In the genomic region with DNA sequence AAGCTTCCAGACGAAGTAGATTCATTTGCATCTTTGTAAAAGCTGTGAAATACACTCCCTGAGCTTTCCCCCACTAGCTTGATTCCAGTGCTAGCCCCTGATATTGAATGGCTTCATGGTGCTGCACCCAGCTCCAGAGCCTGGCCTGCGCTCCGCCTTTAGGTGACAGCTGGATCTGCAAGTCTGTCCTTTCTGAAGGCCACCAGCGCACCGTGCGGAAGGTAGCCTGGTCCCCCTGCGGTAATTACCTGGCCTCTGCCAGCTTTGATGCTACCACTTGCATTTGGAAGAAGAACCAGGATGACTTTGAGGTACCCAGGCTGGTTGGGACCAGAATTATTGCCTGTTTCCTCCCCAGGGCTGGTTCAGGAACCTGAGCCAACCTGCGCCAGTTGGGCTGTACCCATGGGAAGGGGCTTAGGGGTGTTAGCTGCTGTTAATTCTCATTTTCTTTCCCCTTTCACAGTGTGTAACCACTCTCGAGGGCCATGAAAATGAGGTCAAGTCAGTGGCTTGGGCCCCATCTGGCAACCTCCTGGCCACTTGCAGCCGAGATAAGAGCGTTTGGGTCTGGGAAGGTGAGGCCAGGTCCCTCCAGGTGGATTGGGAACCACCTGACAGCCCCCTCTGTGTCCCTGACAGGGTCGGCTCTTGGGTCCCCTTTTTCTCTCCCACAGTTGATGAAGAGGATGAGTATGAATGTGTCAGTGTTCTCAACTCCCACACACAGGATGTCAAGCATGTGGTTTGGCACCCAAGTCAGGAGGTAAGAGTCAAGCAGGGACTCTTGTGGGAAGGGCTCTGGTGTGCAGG, we compare ENCODE assay signal across 9 cellular contexts. TPM values are rescaled to one million over a fixed set of nuclear protein-coding genes. Genes with fewer than 3 reads are reported as not detected.
DNase-seq lines count a peak whose midpoint lies in the region; ATAC-seq, FAIRE-seq and TF ChIP-seq lines count a peak whose summit lies in the region.
"Had no signal": no experiment of that assay in that cellular context is flagged by ENCODE, and none has a peak within 500 bp of the region (broad histone marks: within the 10 kb centered on the region; RNA-seq: fewer than 3 reads in every experiment).

No MANE protein-coding gene starts in this region.

- POLR2A ChIA-PET in CD8-positive, alpha-beta T cell (lab: Charles Lee) = interaction anchor here (0.8 to 3.0 kb wide), 5 partner anchors 13 to 105 kb away, joined by 3 to 13 read pairs (median 7); partner anchors contain the start of genes SNRNP200 and STARD7
- POLR2A ChIA-PET in GM12878 (lab: Charles Lee) = interaction anchor here (0.5 to 1.2 kb wide), 20 partner anchors 10 to 1323 kb away, joined by 3 to 10 read pairs (median 6); partner anchors contain the start of genes KANSL3 and STARD7

- H3K27ac ChIP-seq in CD8-positive, alpha-beta T cell (ENCODE audit: low read depth, low read length) = no peak overlapping the region
- H3K27ac ChIP-seq in GM12878 (ENCODE audit: control insufficient read depth, insufficient read depth) = peak overlapping the region; percentile 79; the same call in 1 of the 2 replicates
- peak overlapping the region in 1 of 5 donors; percentile 94 for H3K27ac ChIP-seq in stomach

- BruUV-seq in GM12878 (replicated peaks; lab: Mats Ljungman, UMichigan) = no TSS peak

- TF ChIP-seq POLR2A in GM12878 (IDR thresholded peaks at IDR 0.05; ENCODE audit: low read depth, low read length) = no peak
- TF ChIP-seq POLR2A in stomach (IDR thresholded peaks at IDR 0.05) = no peak

- RAD21 ChIA-PET in GM12878 (lab: Charles Lee; ENCODE audit: unreplicated experiment) = interaction anchor here (0.6 to 1.7 kb wide), 19 partner anchors 33 to 534 kb away, joined by 3 to 11 read pairs (median 4); partner anchors contain the start of gene SNRNP200

- H3K36me3 ChIP-seq in CD8-positive, alpha-beta T cell (ENCODE audit: insufficient read depth, low read length) = peaks cover 21% of the 10 kb centered on the region
- peaks cover 8 to 21% of the 10 kb centered on the region in 2 experiments for H3K36me3 ChIP-seq in GM12878 (ENCODE audit: control insufficient read depth in 2 of 2, insufficient read depth in 2 of 2, low read length in 1 of 2)
- peaks cover 34 to 64% (median 59%) of the 10 kb centered on the region in 4 donors for H3K36me3 ChIP-seq in stomach

- peaks cover 39% of the 10 kb centered on the region for H3K4me1 Mint-ChIP-seq in CD8-positive, alpha-beta T cell (ENCODE audit: low read depth)
- peaks cover 20% of the 10 kb centered on the region for H3K4me1 Mint-ChIP-seq in memory B cell

- no peaks in the 10 kb centered on the region for H3K9me3 Mint-ChIP-seq in CD8-positive, alpha-beta T cell
- H3K9me3 Mint-ChIP-seq in memory B cell = no peaks in the 10 kb centered on the region

- in situ Hi-C loops in GM12878 (cut with MboI) = loop anchor here (25.0 kb wide), 1 partner anchor 255 kb away; no protein-coding TSS in a partner anchor

- peaks cover 66% of the 10 kb centered on the region for H3K36me3 Mint-ChIP-seq in CD8-positive, alpha-beta T cell
- peaks cover 9% of the 10 kb centered on the region for H3K36me3 Mint-ChIP-seq in memory B cell

- H3K9me3 ChIP-seq in CD8-positive, alpha-beta T cell (ENCODE audit: low read length) = no peaks in the 10 kb centered on the region
- H3K9me3 ChIP-seq in GM12878 (replicated peaks; ENCODE audit: control insufficient read depth, insufficient read depth, low read length) (no peaks in the 10 kb centered on the region), stomach (no peaks in the 10 kb centered on the region)

- WGBS in GM12878 (ENCODE audit: insufficient coverage, insufficient replicate concordance, low lambda C conversion rate, missing lambda C conversion rate) = 68% methylated on average over 12 of the region's 12 CpGs
- WGBS in stomach, 5 donors = 50 to 65% (median 60%) methylated on average over 8 to 12 of the region's 12 CpGs

- H3K4me3 Mint-ChIP-seq in CD8-positive, alpha-beta T cell = peak overlapping the region; percentile 82
- H3K4me3 Mint-ChIP-seq in memory B cell = peak overlapping the region; percentile 73

- H3K79me2 ChIP-seq in GM12878 (ENCODE audit: control insufficient read depth, insufficient read depth, low read length) = peaks cover 47% of the 10 kb centered on the region

- TF ChIP-seq CTCF in CD8-positive, alpha-beta T cell (IDR thresholded peaks at IDR 0.05) = no peak
- TF ChIP-seq CTCF in GM12878 (IDR thresholded peaks at IDR 0.05 in 2 of 3, conservative IDR thresholded peaks at IDR 0.05 in 1 of 3; ENCODE audit: control insufficient read depth in 2 of 3, extremely low read depth in 1 of 3, insufficient read depth in 1 of 3, low read depth in 3 of 3, low read length in 3 of 3) = peak; percentile 42 to 63 (median 54)
- TF ChIP-seq CTCF in stomach (IDR thresholded peaks at IDR 0.05) = peak in 2 of 7 experiments; percentile 18 to 23

- ATAC-seq in CD8-positive, alpha-beta T cell = no peak
- peak; percentile 30 for ATAC-seq in SK-N-SH treated with all-trans-retinoic acid at 6 μM for 48 hours
- ATAC-seq in GM12878 = peak; percentile 14
- ATAC-seq in memory B cell (ENCODE audit: low read depth) = no peak
- ATAC-seq in HG02798 (IDR thresholded peaks at IDR 0.05; ENCODE audit: poor library complexity, unreplicated experiment) = no peak

- intact Hi-C loops in CD8-positive, alpha-beta T cell (cut with DNase I, micrococcal nuclease) = loop anchor here (2.0 to 10.0 kb wide), 8 partner anchors 67 to 547 kb away; partner anchors contain the start of genes ANKRD36C (in 2 of the 2), ASTL (in 1 of the 2), CNNM3 (in 1 of the 2) and CNNM4 (in 1 of the 2)
- intact Hi-C loops in GM12878 (cut with micrococcal nuclease; ENCODE audit: unreplicated experiment) = loop anchor here (5.0 kb wide), 2 partner anchors 55 to 150 kb away; partner anchors contain the start of gene ADRA2B
- intact Hi-C loops in stomach (cut with DNase I; ENCODE audit: low total_unique reads) = loop anchor here (10.0 kb wide), 1 partner anchor 53 kb away; no protein-coding TSS in a partner anchor

- DNase-seq in CD8-positive, alpha-beta T cell = peak in 4 of 7 experiments; percentile 9 to 61 (median 39)
- DNase-seq in HT-29 (ENCODE audit: low spot score) = peak; percentile 55
- no peak for DNase-seq in GM12878 (ENCODE audit: low read depth, low spot score)
- DNase-seq in memory B cell (ENCODE audit: low spot score in 2 of 2) = peak in 1 of 2 donors; percentile 30
- peak; percentile 40 for DNase-seq in stomach
- DNase-seq in A172 (ENCODE audit: low spot score) = no peak

- CTCF ChIA-PET in CD8-positive, alpha-beta T cell (lab: Charles Lee) = interaction anchor here (0.6 to 2.3 kb wide), 8 partner anchors 10 to 140 kb away, joined by 3 to 6 read pairs (median 4); partner anchors contain the start of gene ASTL
- CTCF ChIA-PET in GM12878 (lab: Yijun Ruan, JAX) = interaction anchor here (0.6 to 1.8 kb wide), 17 partner anchors 13 to 275 kb away, joined by 3 to 9 read pairs (median 4); partner anchors contain the start of gene ASTL

- peak; percentile 60 for TF ChIP-seq RAD21 in GM12878 (IDR thresholded peaks at IDR 0.05; ENCODE audit: insufficient read depth, low read depth, low read length)

- TF ChIP-seq EP300 in GM12878 (IDR thresholded peaks at IDR 0.05; ENCODE audit: borderline replicate concordance in 1 of 2, control insufficient read depth in 1 of 2, low read depth in 2 of 2, low read length in 2 of 2) (no peak), stomach (IDR thresholded peaks at IDR 0.05) (no peak)

- no peaks in the 10 kb centered on the region for H4K20me1 ChIP-seq in GM12878 (ENCODE audit: control insufficient read depth, insufficient read depth)

- peak overlapping the region; percentile 79; the same call in 1 of the 2 replicates for H3K9ac ChIP-seq in GM12878 (ENCODE audit: control insufficient read depth, insufficient read depth, low read length)

- FAIRE-seq in GM12878 (lab: Jason Lieb, UNC) = no peak
- FAIRE-seq: TTC549 had no signal

- no peak overlapping the region for H2AFZ ChIP-seq in GM12878 (ENCODE audit: control insufficient read depth, low read depth, low read length)

- peaks cover 32% of the 10 kb centered on the region for H3K4me1 ChIP-seq in CD8-positive, alpha-beta T cell (ENCODE audit: insufficient read depth, low read length)
- H3K4me1 ChIP-seq in GM12878 (ENCODE audit: control insufficient read depth, insufficient read depth, low read length) (peaks cover 13% of the 10 kb centered on the region; the same call in 1 of the 2 replicates), stomach (peaks cover 27 to 47% (median 41%) of the 10 kb centered on the region in 4 donors)

- SMC1A ChIA-PET in GM12878 (lab: Charles Lee; ENCODE audit: uncharacterized antibody, unreplicated experiment) = interaction anchor here (0.7 to 1.3 kb wide), 8 partner anchors 9 to 80 kb away, joined by 3 to 6 read pairs (median 4); no protein-coding TSS in a partner anchor

- no peaks in the 10 kb centered on the region for H3K27me3 Mint-ChIP-seq in CD8-positive, alpha-beta T cell (ENCODE audit: low read depth)
- no peaks in the 10 kb centered on the region for H3K27me3 Mint-ChIP-seq in memory B cell

- H3K27me3 ChIP-seq in CD8-positive, alpha-beta T cell (ENCODE audit: insufficient read depth, low read length) = no peaks in the 10 kb centered on the region
- H3K27me3 ChIP-seq in GM12878 (replicated peaks in 1 of 2; ENCODE audit: control insufficient read depth in 2 of 2, insufficient read depth in 2 of 2, low read length in 1 of 2) (no peaks in the 10 kb centered on the region), stomach (no peaks in the 10 kb centered on the region)

- H3K4me2 ChIP-seq in GM12878 (ENCODE audit: control insufficient read depth, insufficient read depth) = peak overlapping the region; percentile 70

- peak overlapping the region; percentile 86 for H3K27ac Mint-ChIP-seq in CD8-positive, alpha-beta T cell
- peak overlapping the region; percentile 60 for H3K27ac Mint-ChIP-seq in memory B cell

- no peak overlapping the region for H3K4me3 ChIP-seq in CD8-positive, alpha-beta T cell (ENCODE audit: low read depth, low read length)
- H3K4me3 ChIP-seq in GM12878 (peak overlapping the region; percentile 98; the same call in 1 of the 2 replicates), stomach (peak overlapping the region; percentile 91 to 100 (median 98))

RNA-seq across cellular contexts. Expression of gene CIAO1, which starts 1.3 kb away (rescaled TPM):
- 10 to 100 TPM; 51.9 to 58.0 TPM for total RNA-seq in CD8-positive, alpha-beta T cell
- 169 and 197 TPM in 2 replicates for total RNA-seq in HT-29 (2014; rRNA removed; shearing (Covaris generic))
- total RNA-seq in GM12878 (2013; cell fraction: nucleolus; rRNA removed) = 40.1 and 42.8 TPM in 2 replicates
- 74.7 and 89.4 TPM in 2 replicates for total RNA-seq in GM12878 (2014; rRNA removed)
- 48.0 and 49.7 TPM in 2 replicates for total RNA-seq in GM12878 (2014; rRNA removed; fragmentation: Illumina TruSeq; extraction: Trizol)
- 51.1 and 57.5 TPM in 2 replicates for total RNA-seq in GM12878 (2021)
- polyA plus RNA-seq in GM12878 (2011; ENCODE audit: low read depth) = 23.7 TPM
- 61.3 and 75.4 TPM in 2 replicates for polyA plus RNA-seq in GM12878 (2011; rRNA removed)
- 115 and 126 TPM in 2 replicates for polyA plus RNA-seq in GM12878 (2011; cell fraction: cytosol; rRNA removed)
- 66.5 and 69.5 TPM in 2 replicates for polyA plus RNA-seq in GM12878 (2011; cell fraction: nucleus; rRNA removed)
- 38.2 and 43.6 TPM in 2 replicates for polyA plus RNA-seq in GM12878 (2012)
- polyA plus RNA-seq in GM12878 (2014; fragmentation: Illumina TruSeq; extraction: Trizol) = 50.2 and 55.8 TPM in 2 replicates
- 10 to 100 TPM in 1 of 2 experiments, 1 to 10 TPM in 1; 8.3 to 15.6 TPM for polyA plus RNA-seq in GM12878 (2014; fragmentation: Nextera tagmentation; extraction: Ambion mirVana)
- polyA plus RNA-seq in GM12878 (2014; rRNA removed) = 89.3 and 92.5 TPM in 2 replicates
- polyA plus RNA-seq in GM12878 (2016; fragmentation: Nextera tagmentation; extraction: Ambion mirVana) = 10 to 100 TPM; 69.4 to 73.1 TPM
- 73.0 and 101 TPM in 2 replicates for polyA minus RNA-seq in GM12878 (2011; rRNA and poly(A)+ RNA removed)
- polyA minus RNA-seq in GM12878 (2011; cell fraction: cytosol; rRNA and poly(A)+ RNA removed) = 26.6 and 27.0 TPM in 2 replicates
- 19.2 and 32.0 TPM in 2 replicates for polyA minus RNA-seq in GM12878 (2011; cell fraction: nucleus; rRNA and poly(A)+ RNA removed)
- total RNA-seq in stomach = 100 to 1,000 TPM in 2 of 5 donors, 10 to 100 TPM in 3; 58.3 to 161 (median 95.3) TPM
- polyA plus RNA-seq in stomach = 10 to 100 TPM; 29.3 to 43.4 (median 42.3) TPM
- total RNA-seq in A172 (2014; rRNA removed; shearing (Covaris generic)) = 118 and 119 TPM in 2 replicates

RNA-seq across cellular contexts. Expression of gene TMEM127, which starts 1.6 kb away (rescaled TPM):
- 10 to 100 TPM; 44.7 to 49.6 TPM for total RNA-seq in CD8-positive, alpha-beta T cell
- total RNA-seq in HT-29 (2014; rRNA removed; shearing (Covaris generic)) = 26.2 and 33.1 TPM in 2 replicates
- total RNA-seq in GM12878 (2013; cell fraction: nucleolus; rRNA removed) = 22.9 and 23.0 TPM in 2 replicates
- 11.2 and 15.3 TPM in 2 replicates for total RNA-seq in GM12878 (2014; rRNA removed)
- 8.2 and 8.9 TPM in 2 replicates for total RNA-seq in GM12878 (2014; rRNA removed; fragmentation: Illumina TruSeq; extraction: Trizol)
- 25.6 and 27.2 TPM in 2 replicates for total RNA-seq in GM12878 (2021)
- 6.9 TPM for polyA plus RNA-seq in GM12878 (2011; ENCODE audit: low read depth)
- 11.6 and 24.9 TPM in 2 replicates for polyA plus RNA-seq in GM12878 (2011; rRNA removed)
- 23.0 and 24.2 TPM in 2 replicates for polyA plus RNA-seq in GM12878 (2011; cell fraction: cytosol; rRNA removed)
- polyA plus RNA-seq in GM12878 (2011; cell fraction: nucleus; rRNA removed) = 19.2 and 23.7 TPM in 2 replicates
- 15.0 and 15.6 TPM in 2 replicates for polyA plus RNA-seq in GM12878 (2012)
- 10.5 and 19.9 TPM in 2 replicates for polyA plus RNA-seq in GM12878 (2014; fragmentation: Illumina TruSeq; extraction: Trizol)
- polyA plus RNA-seq in GM12878 (2014; fragmentation: Nextera tagmentation; extraction: Ambion mirVana) = 1 to 10 TPM; 2.6 to 3.0 TPM
- polyA plus RNA-seq in GM12878 (2014; rRNA removed) = 18.4 and 22.3 TPM in 2 replicates
- polyA plus RNA-seq in GM12878 (2016; fragmentation: Nextera tagmentation; extraction: Ambion mirVana) = 10 to 100 TPM; 17.0 to 18.4 TPM
- polyA minus RNA-seq in GM12878 (2011; rRNA and poly(A)+ RNA removed) = 32.5 and 35.8 TPM in 2 replicates
- polyA minus RNA-seq in GM12878 (2011; cell fraction: cytosol; rRNA and poly(A)+ RNA removed) = 7.8 and 11.4 TPM in 2 replicates
- 8.0 and 13.6 TPM in 2 replicates for polyA minus RNA-seq in GM12878 (2011; cell fraction: nucleus; rRNA and poly(A)+ RNA removed)
- 10 to 100 TPM in 4 of 5 donors, 1 to 10 TPM in 1; 5.8 to 51.6 (median 21.9) TPM for total RNA-seq in stomach
- polyA plus RNA-seq in stomach = 10 to 100 TPM in 1 of 3 donors, 1 to 10 TPM in 2; 5.7 to 11.4 (median 9.6) TPM
- total RNA-seq in A172 (2014; rRNA removed; shearing (Covaris generic)) = 35.0 and 37.8 TPM in 2 replicates

RNA-seq across cellular contexts. Expression of gene SNRNP200, which starts 38.0 kb away (rescaled TPM):
- 100 to 1,000 TPM; 318 to 348 TPM for total RNA-seq in CD8-positive, alpha-beta T cell
- total RNA-seq in HT-29 (2014; rRNA removed; shearing (Covaris generic)) = 82.2 and 86.3 TPM in 2 replicates
- total RNA-seq in GM12878 (2013; cell fraction: nucleolus; rRNA removed) = 125 and 137 TPM in 2 replicates
- 68.7 and 72.9 TPM in 2 replicates for total RNA-seq in GM12878 (2014; rRNA removed)
- total RNA-seq in GM12878 (2014; rRNA removed; fragmentation: Illumina TruSeq; extraction: Trizol) = 59.2 and 61.9 TPM in 2 replicates
- 147 and 158 TPM in 2 replicates for total RNA-seq in GM12878 (2021)
- polyA plus RNA-seq in GM12878 (2011; ENCODE audit: low read depth) = 99.9 TPM
- 106 and 176 TPM in 2 replicates for polyA plus RNA-seq in GM12878 (2011; rRNA removed)
- 277 and 280 TPM in 2 replicates for polyA plus RNA-seq in GM12878 (2011; cell fraction: cytosol; rRNA removed)
- polyA plus RNA-seq in GM12878 (2011; cell fraction: nucleus; rRNA removed) = 305 and 387 TPM in 2 replicates
- 117 and 126 TPM in 2 replicates for polyA plus RNA-seq in GM12878 (2012)
- 111 and 157 TPM in 2 replicates for polyA plus RNA-seq in GM12878 (2014; fragmentation: Illumina TruSeq; extraction: Trizol)
- 10 to 100 TPM; 61.6 to 64.6 TPM for polyA plus RNA-seq in GM12878 (2014; fragmentation: Nextera tagmentation; extraction: Ambion mirVana)
- polyA plus RNA-seq in GM12878 (2014; rRNA removed) = 145 and 147 TPM in 2 replicates
- 100 to 1,000 TPM; 100 to 111 TPM for polyA plus RNA-seq in GM12878 (2016; fragmentation: Nextera tagmentation; extraction: Ambion mirVana)
- polyA minus RNA-seq in GM12878 (2011; rRNA and poly(A)+ RNA removed) = 395 and 413 TPM in 2 replicates
- polyA minus RNA-seq in GM12878 (2011; cell fraction: cytosol; rRNA and poly(A)+ RNA removed) = 106 and 118 TPM in 2 replicates
- 79.8 and 136 TPM in 2 replicates for polyA minus RNA-seq in GM12878 (2011; cell fraction: nucleus; rRNA and poly(A)+ RNA removed)
- total RNA-seq in stomach = 100 to 1,000 TPM in 2 of 5 donors, 10 to 100 TPM in 3; 74.0 to 184 (median 88.1) TPM
- 10 to 100 TPM; 31.2 to 67.1 (median 33.8) TPM for polyA plus RNA-seq in stomach
- 33.0 and 38.5 TPM in 2 replicates for total RNA-seq in A172 (2014; rRNA removed; shearing (Covaris generic))

RNA-seq across cellular contexts. Expression of gene ITPRIPL1, which starts 57.8 kb away (rescaled TPM):
- 1 to 10 TPM; 5.6 to 6.6 TPM for total RNA-seq in CD8-positive, alpha-beta T cell
- not detected in 2 replicates for total RNA-seq in HT-29 (2014; rRNA removed; shearing (Covaris generic))
- total RNA-seq in GM12878 (2013; cell fraction: nucleolus; rRNA removed) = 16.9 and 20.9 TPM in 2 replicates
- total RNA-seq in GM12878 (2014; rRNA removed) = 28.7 and 29.6 TPM in 2 replicates
- total RNA-seq in GM12878 (2014; rRNA removed; fragmentation: Illumina TruSeq; extraction: Trizol) = 16.8 and 17.1 TPM in 2 replicates
- total RNA-seq in GM12878 (2021) = 23.8 and 28.7 TPM in 2 replicates
- 5.3 TPM for polyA plus RNA-seq in GM12878 (2011; ENCODE audit: low read depth)
- 6.8 and 11.7 TPM in 2 replicates for polyA plus RNA-seq in GM12878 (2011; rRNA removed)
- polyA plus RNA-seq in GM12878 (2011; cell fraction: cytosol; rRNA removed) = 15.0 and 15.6 TPM in 2 replicates
- polyA plus RNA-seq in GM12878 (2011; cell fraction: nucleus; rRNA removed) = 6.4 and 7.1 TPM in 2 replicates
- 7.8 and 9.6 TPM in 2 replicates for polyA plus RNA-seq in GM12878 (2012)
- 16.1 and 20.6 TPM in 2 replicates for polyA plus RNA-seq in GM12878 (2014; fragmentation: Illumina TruSeq; extraction: Trizol)
- polyA plus RNA-seq in GM12878 (2014; fragmentation: Nextera tagmentation; extraction: Ambion mirVana) = 1 to 10 TPM; 4.9 to 5.7 TPM
- 16.8 and 18.8 TPM in 2 replicates for polyA plus RNA-seq in GM12878 (2014; rRNA removed)
- polyA plus RNA-seq in GM12878 (2016; fragmentation: Nextera tagmentation; extraction: Ambion mirVana) = 1 to 10 TPM; 9.9 TPM
- 14.0 and 19.4 TPM in 2 replicates for polyA minus RNA-seq in GM12878 (2011; rRNA and poly(A)+ RNA removed)
- polyA minus RNA-seq in GM12878 (2011; cell fraction: cytosol; rRNA and poly(A)+ RNA removed) = 6.3 and 6.8 TPM in 2 replicates
- polyA minus RNA-seq in GM12878 (2011; cell fraction: nucleus; rRNA and poly(A)+ RNA removed) = 4.2 and 9.0 TPM in 2 replicates
- total RNA-seq in stomach = 1 to 10 TPM in 1 of 5 donors, under 1 TPM in 1, not detected in 3; 0.29 to 3.9 TPM
- under 1 TPM in 2 of 3 donors, not detected in 1; 0.44 to 0.78 TPM for polyA plus RNA-seq in stomach
- total RNA-seq in A172 (2014; rRNA removed; shearing (Covaris generic)) = not detected in 2 replicates

RNA-seq across cellular contexts. Expression of gene STARD7, which starts 58.7 kb away (rescaled TPM):
- 10 to 100 TPM; 75.3 to 85.1 TPM for total RNA-seq in CD8-positive, alpha-beta T cell
- total RNA-seq in HT-29 (2014; rRNA removed; shearing (Covaris generic)) = 133 and 166 TPM in 2 replicates
- total RNA-seq in GM12878 (2013; cell fraction: nucleolus; rRNA removed) = 140 and 161 TPM in 2 replicates
- total RNA-seq in GM12878 (2014; rRNA removed) (215 and 229 TPM in 2 replicates), GM12878 (2014; rRNA removed; fragmentation: Illumina TruSeq; extraction: Trizol) (148 and 153 TPM in 2 replicates), GM12878 (2021) (194 and 200 TPM in 2 replicates), stomach (100 to 1,000 TPM in 2 of 5 donors, 10 to 100 TPM in 3; 30.3 to 165 (median 87.5) TPM)
- 84.4 TPM for polyA plus RNA-seq in GM12878 (2011; ENCODE audit: low read depth)
- polyA plus RNA-seq in GM12878 (2011; rRNA removed) (139 and 142 TPM in 2 replicates), GM12878 (2014; fragmentation: Illumina TruSeq; extraction: Trizol) (154 and 182 TPM in 2 replicates), GM12878 (2014; fragmentation: Nextera tagmentation; extraction: Ambion mirVana) (100 to 1,000 TPM in 1 of 2 experiments, 10 to 100 TPM in 1; 85.4 to 114 TPM), GM12878 (2014; rRNA removed) (120 and 123 TPM in 2 replicates), GM12878 (2016; fragmentation: Nextera tagmentation; extraction: Ambion mirVana) (100 to 1,000 TPM; 225 to 237 TPM), stomach (10 to 100 TPM; 34.6 to 46.4 (median 43.1) TPM)
- polyA plus RNA-seq in GM12878 (2011; cell fraction: cytosol; rRNA removed) = 75.3 and 92.3 TPM in 2 replicates
- polyA plus RNA-seq in GM12878 (2011; cell fraction: nucleus; rRNA removed) = 89.9 and 96.0 TPM in 2 replicates
- polyA plus RNA-seq in GM12878 (2012) = 81.5 and 83.0 TPM in 2 replicates
- 88.6 and 126 TPM in 2 replicates for polyA minus RNA-seq in GM12878 (2011; rRNA and poly(A)+ RNA removed)
- 52.3 and 75.1 TPM in 2 replicates for polyA minus RNA-seq in GM12878 (2011; cell fraction: cytosol; rRNA and poly(A)+ RNA removed)
- 65.0 and 122 TPM in 2 replicates for polyA minus RNA-seq in GM12878 (2011; cell fraction: nucleus; rRNA and poly(A)+ RNA removed)
- 191 and 196 TPM in 2 replicates for total RNA-seq in A172 (2014; rRNA removed; shearing (Covaris generic))

Comparison
In these comparisons a context has a peak if more than half of its experiments do, and no peak if none do; other contexts are left out.
1. ATAC-seq: peak in SK-N-SH treated with all-trans-retinoic acid at 6 μM for 48 hours (single experiment) and GM12878 (single experiment); none in CD8-positive, alpha-beta T cell (single experiment), memory B cell (single experiment) and HG02798 (single experiment).
2. DNase-seq: peak in CD8-positive, alpha-beta T cell (4 of 7), HT-29 (single experiment) and stomach (single experiment); none in GM12878 (single experiment) and A172 (single experiment).